In the genomic region with DNA sequence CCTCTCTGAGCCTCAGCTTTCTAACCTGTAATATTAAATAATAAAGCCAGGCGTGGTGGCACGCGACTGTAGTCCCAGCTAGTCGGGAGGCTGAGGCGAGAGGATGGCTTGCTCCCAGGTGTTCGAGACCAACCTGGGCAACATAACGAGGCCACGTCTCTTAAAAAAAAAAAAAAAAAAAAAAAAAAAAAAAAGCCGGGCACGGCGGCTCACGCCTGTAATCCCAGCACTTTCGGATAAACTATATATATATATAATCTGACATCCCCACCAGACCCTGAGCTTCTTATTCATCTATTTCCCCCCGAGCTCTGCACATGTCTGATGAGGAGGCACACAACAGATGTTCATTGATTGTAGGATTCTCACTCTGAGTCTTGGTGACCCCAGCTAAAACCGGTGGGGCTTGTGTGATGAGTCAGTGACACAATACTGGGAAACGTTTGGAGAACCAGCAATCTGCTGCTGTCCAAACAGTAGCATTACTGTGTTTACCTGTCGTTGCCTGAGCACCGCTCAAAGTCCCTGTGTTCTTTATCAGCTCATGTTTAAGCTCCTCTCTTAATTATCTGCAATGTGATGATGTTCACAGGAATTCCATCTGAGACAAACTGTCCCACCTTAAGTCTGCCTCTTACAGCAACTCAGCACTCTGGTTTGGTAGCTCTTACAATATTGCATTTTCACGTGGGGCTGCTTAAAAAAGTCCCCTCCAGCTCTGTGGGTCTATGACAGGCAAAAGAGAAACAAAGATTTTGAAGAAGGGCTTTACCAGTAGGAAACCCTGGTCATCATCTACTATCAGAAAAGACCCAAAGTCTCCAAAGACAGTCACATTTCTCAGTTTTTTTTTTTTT, we compare ENCODE assay signal across 8 cellular contexts. TPM values are rescaled to one million over a fixed set of nuclear protein-coding genes. Genes with fewer than 3 reads are reported as not detected.
DNase-seq lines count a peak whose midpoint lies in the region; ATAC-seq and TF ChIP-seq lines count a peak whose summit lies in the region.

No MANE protein-coding gene starts in this region.

- ATAC-seq in activated CD4-positive, alpha-beta T cell treated with anti-CD3 and anti-CD28 coated beads for 36 hours = peak; percentile 18
- peak; percentile 72 for ATAC-seq in body of pancreas
- peak; percentile 73 for ATAC-seq in left colon
- ATAC-seq in GM21515 (IDR thresholded peaks at IDR 0.05; ENCODE audit: unreplicated experiment) = no peak
- ATAC-seq in HG03565 (IDR thresholded peaks at IDR 0.05; ENCODE audit: unreplicated experiment) = no peak

- intact Hi-C loops in activated CD4-positive, alpha-beta T cell treated with anti-CD3 and anti-CD28 coated beads for 36 hours (cut with DNase I, micrococcal nuclease) = no loop called here
- intact Hi-C loops in body of pancreas (cut with DNase I) = no loop called here
- intact Hi-C loops in left colon (cut with DNase I, micrococcal nuclease) = no loop called here

- H3K4me3 Mint-ChIP-seq in activated CD4-positive, alpha-beta T cell treated with anti-CD3 and anti-CD28 coated beads for 36 hours = peak overlapping the region; percentile 99

- 10 to 12% methylated on average over 19 of the region's 19 CpGs for WGBS in body of pancreas, 2 donors
- 48% methylated on average over 19 of the region's 19 CpGs for WGBS in suprapubic skin

- H3K27ac ChIP-seq in body of pancreas (peak overlapping the region; percentile 96 to 99 (median 97)), suprapubic skin (peak overlapping the region; percentile 95)

- H3K4me1 ChIP-seq in body of pancreas (peaks cover 39% of the 10 kb centered on the region), suprapubic skin (peaks cover 33% of the 10 kb centered on the region)

- H3K9me3 ChIP-seq in body of pancreas = no peaks in the 10 kb centered on the region
- H3K9me3 ChIP-seq in suprapubic skin = no peaks in the 10 kb centered on the region

- no peaks in the 10 kb centered on the region for H3K9me3 Mint-ChIP-seq in activated CD4-positive, alpha-beta T cell treated with anti-CD3 and anti-CD28 coated beads for 36 hours (ENCODE audit: low read depth)

- no peak for TF ChIP-seq EP300 in suprapubic skin (IDR thresholded peaks at IDR 0.05)

- H3K36me3 ChIP-seq in body of pancreas (replicated peaks in 1 of 2; ENCODE audit: insufficient read depth in 1 of 2, low read depth in 2 of 2) (no peaks in the 10 kb centered on the region), suprapubic skin (no peaks in the 10 kb centered on the region)

- no peaks in the 10 kb centered on the region for H3K36me3 Mint-ChIP-seq in activated CD4-positive, alpha-beta T cell treated with anti-CD3 and anti-CD28 coated beads for 36 hours (ENCODE audit: low read depth)

- TF ChIP-seq POLR2A in body of pancreas (IDR thresholded peaks at IDR 0.05) (peak in 1 of 3 donors; percentile 11), suprapubic skin (IDR thresholded peaks at IDR 0.05) (no peak)

- H3K4me3 ChIP-seq in body of pancreas = peak overlapping the region; percentile 86 to 99
- peak overlapping the region; percentile 84 for H3K4me3 ChIP-seq in suprapubic skin

- TF ChIP-seq CTCF in body of pancreas (IDR thresholded peaks at IDR 0.05) = no peak
- no peak for TF ChIP-seq CTCF in suprapubic skin (IDR thresholded peaks at IDR 0.05)

- H3K27ac Mint-ChIP-seq in activated CD4-positive, alpha-beta T cell treated with anti-CD3 and anti-CD28 coated beads for 36 hours = peak overlapping the region; percentile 100

- H3K27me3 Mint-ChIP-seq in activated CD4-positive, alpha-beta T cell treated with anti-CD3 and anti-CD28 coated beads for 36 hours = no peaks in the 10 kb centered on the region

- H3K27me3 ChIP-seq in body of pancreas (no peaks in the 10 kb centered on the region), suprapubic skin (no peaks in the 10 kb centered on the region)

- peaks cover 27% of the 10 kb centered on the region for H3K4me1 Mint-ChIP-seq in activated CD4-positive, alpha-beta T cell treated with anti-CD3 and anti-CD28 coated beads for 36 hours

- POLR2A ChIA-PET in activated CD4-positive, alpha-beta T cell treated with anti-CD3 and anti-CD28 coated beads for 36 hours (lab: Charles Lee) = interaction anchor here (1.5 to 1.7 kb wide), 2 partner anchors 20 to 21 kb away, joined by 4 to 5 read pairs; a partner anchor contains a TSS

- DNase-seq in activated CD4-positive, alpha-beta T cell treated with anti-CD3 and anti-CD28 coated beads for 36 hours = peak; percentile 40
- no peak for DNase-seq in activated CD4-positive, alpha-beta T cell treated with anti-CD3 and anti-CD28 coated beads for 1 hour
- DNase-seq in NCI-H2196 (lab: John Stamatoyannopoulos, UW; ENCODE audit: unreplicated experiment) (peak; percentile 49), body of pancreas (peak; percentile 68 to 85 (median 76)), left colon (peak; percentile 68 to 82), suprapubic skin (ENCODE audit: low spot score in 2 of 2) (no peak)

- CTCF ChIA-PET in activated CD4-positive, alpha-beta T cell treated with anti-CD3 and anti-CD28 coated beads for 36 hours (lab: Charles Lee) = interaction anchor here (0.6 to 1.7 kb wide), 15 partner anchors 10 to 433 kb away, joined by 3 to 7 read pairs (median 4); a partner anchor contains a TSS

RNA-seq across cellular contexts. Expression of a gene that starts 1.0 kb away (rescaled TPM):
- 10 to 100 TPM in 1 of 2 experiments, 1 to 10 TPM in 1; 8.7 to 10.1 TPM for total RNA-seq in activated CD4-positive, alpha-beta T cell treated with anti-CD3 and anti-CD28 coated beads for 36 hours
- total RNA-seq in body of pancreas = 1 to 10 TPM; 3.9 to 7.3 TPM
- total RNA-seq in left colon = 10 to 100 TPM; 19.9 to 22.0 TPM
- 1 to 10 TPM; 7.3 to 9.3 (median 8.7) TPM for total RNA-seq in suprapubic skin

RNA-seq across cellular contexts. Expression of a gene that starts 19.8 kb away (rescaled TPM):
- total RNA-seq in activated CD4-positive, alpha-beta T cell treated with anti-CD3 and anti-CD28 coated beads for 36 hours = 10 to 100 TPM; 47.5 to 66.6 TPM
- total RNA-seq in body of pancreas (100 to 1,000 TPM in 1 of 2 donors, 10 to 100 TPM in 1; 82.0 to 181 TPM), left colon (10 to 100 TPM; 75.7 to 84.1 TPM), suprapubic skin (100 to 1,000 TPM; 134 to 150 (median 138) TPM)

Comparison
In these comparisons a context has a peak if more than half of its experiments do, and no peak if none do; other contexts are left out.
1. DNase-seq: peak in activated CD4-positive, alpha-beta T cell treated with anti-CD3 and anti-CD28 coated beads for 36 hours (single experiment), NCI-H2196 (single experiment), body of pancreas (4 of 4) and left colon (2 of 2); none in activated CD4-positive, alpha-beta T cell treated with anti-CD3 and anti-CD28 coated beads for 1 hour (single experiment) and suprapubic skin (0 of 2).
2. ATAC-seq: peak in activated CD4-positive, alpha-beta T cell treated with anti-CD3 and anti-CD28 coated beads for 36 hours (single experiment), body of pancreas (single experiment) and left colon (single experiment); none in GM21515 (single experiment) and HG03565 (single experiment).